In genomic region chr2:236712304-236712703, GRCh38 we compare ENCODE assay signal across 16 cellular contexts.
DNase-seq lines count a peak whose midpoint lies in the region; ATAC-seq, FAIRE-seq and TF ChIP-seq lines count a peak whose summit lies in the region.
"Had no signal": no experiment of that assay in that cellular context is flagged by ENCODE, and none has a peak within 500 bp of the region (broad histone marks: within the 10 kb centered on the region; RNA-seq: fewer than 3 reads in every experiment).

No MANE protein-coding gene starts in this region.

- TF ChIP-seq POLR2A in HepG2 (IDR thresholded peaks at IDR 0.05; ENCODE audit: insufficient read depth in 1 of 2, low read depth in 2 of 2, low read length in 2 of 2) (no peak), right lobe of liver (IDR thresholded peaks at IDR 0.05) (no peak), esophagus muscularis mucosa (IDR thresholded peaks at IDR 0.05; ENCODE audit: low read depth) (no peak), gastrocnemius medialis (IDR thresholded peaks at IDR 0.05) (no peak)

- WGBS in HepG2 (ENCODE audit: low lambda C conversion rate): 0% methylated on average over 1 of the region's 1 CpG
- 75% methylated on average over 1 of the region's 1 CpG for WGBS in right lobe of liver (ENCODE audit: insufficient coverage, low coverage, low lambda C conversion rate, missing lambda C conversion rate)
- 86% methylated on average over 1 of the region's 1 CpG for WGBS in esophagus muscularis mucosa

- H3K9ac ChIP-seq in HepG2 (ENCODE audit: insufficient read depth, low read depth, low read length): no peak overlapping the region
- no peak overlapping the region for H3K9ac ChIP-seq in fibroblast of lung (ENCODE audit: insufficient read depth, low read length)

- H4K20me1 ChIP-seq in HepG2 (ENCODE audit: insufficient read depth, low read length) (no peaks in the 10 kb centered on the region; the same call in 1 of the 2 replicates), fibroblast of lung (ENCODE audit: control insufficient read depth, extremely low read depth, insufficient read depth, low read length) (no peaks in the 10 kb centered on the region)

- no peaks in the 10 kb centered on the region for H3K9me3 ChIP-seq in HepG2 (ENCODE audit: low read length)
- no peaks in the 10 kb centered on the region for H3K9me3 ChIP-seq in right lobe of liver
- no peaks in the 10 kb centered on the region for H3K9me3 ChIP-seq in SJSA1 (replicated peaks)
- H3K9me3 ChIP-seq in fibroblast of lung (ENCODE audit: control insufficient read depth, insufficient read depth, low read depth, low read length): no peaks in the 10 kb centered on the region
- no peaks in the 10 kb centered on the region for H3K9me3 ChIP-seq in esophagus muscularis mucosa
- no peaks in the 10 kb centered on the region for H3K9me3 ChIP-seq in gastrocnemius medialis

- intact Hi-C loops in HepG2 (cut with micrococcal nuclease; ENCODE audit: unreplicated experiment): no loop called here
- intact Hi-C loops in right lobe of liver (cut with DNase I): no loop called here
- intact Hi-C loops in esophagus muscularis mucosa (cut with DNase I): no loop called here
- intact Hi-C loops in gastrocnemius medialis (cut with DNase I; ENCODE audit: low total_unique reads): loop anchor here (5.0 kb wide), 1 partner anchor 140 kb away; no protein-coding TSS in a partner anchor

- CTCF ChIA-PET in HepG2 (lab: Yijun Ruan, JAX; ENCODE audit: low intra/inter-chr PET ratio, low total read pairs): no interaction called here

- no peaks in the 10 kb centered on the region for H3K4me1 ChIP-seq in HepG2 (ENCODE audit: insufficient read depth, low read length)
- H3K4me1 ChIP-seq in right lobe of liver: peaks cover 0 to 8% (median 0%) of the 10 kb centered on the region in 4 donors
- peaks cover 59% of the 10 kb centered on the region for H3K4me1 ChIP-seq in SJSA1 (replicated peaks)
- no peaks in the 10 kb centered on the region for H3K4me1 ChIP-seq in fibroblast of lung (ENCODE audit: control insufficient read depth, extremely low read depth, insufficient read depth, low read length)
- H3K4me1 ChIP-seq in esophagus muscularis mucosa: peaks cover 10 to 32% (median 22%) of the 10 kb centered on the region in 4 donors
- H3K4me1 ChIP-seq in gastrocnemius medialis: peaks cover 7 to 8% of the 10 kb centered on the region in 2 donors

- no TSS peak for BruUV-seq in HepG2 (replicated peaks; lab: Mats Ljungman, UMichigan)

- no peak overlapping the region for H3K27ac ChIP-seq in HepG2 (ENCODE audit: extremely low read length, insufficient read depth, low read length)
- H3K27ac ChIP-seq in right lobe of liver: no peak overlapping the region
- peak overlapping the region; percentile 89 for H3K27ac ChIP-seq in SJSA1
- no peak overlapping the region for H3K27ac ChIP-seq in fibroblast of lung (ENCODE audit: insufficient read depth, low read length)
- no peak overlapping the region for H3K27ac ChIP-seq in esophagus muscularis mucosa (replicated peaks in 1 of 4)
- no peak overlapping the region for H3K27ac ChIP-seq in gastrocnemius medialis

- H3K79me2 ChIP-seq in HepG2 (ENCODE audit: insufficient read depth, low read length) (no peaks in the 10 kb centered on the region), fibroblast of lung (ENCODE audit: control insufficient read depth, insufficient read depth, low read length) (no peaks in the 10 kb centered on the region)

- peaks cover 0 to 18% of the 10 kb centered on the region in 2 experiments; a peak in 2 of 5 replicates for H3K27me3 ChIP-seq in HepG2 (ENCODE audit: control insufficient read depth in 1 of 2, insufficient read depth in 2 of 2, low read length in 2 of 2)
- no peaks in the 10 kb centered on the region for H3K27me3 ChIP-seq in right lobe of liver
- no peaks in the 10 kb centered on the region for H3K27me3 ChIP-seq in SJSA1 (replicated peaks)
- H3K27me3 ChIP-seq in fibroblast of lung (ENCODE audit: control insufficient read depth, insufficient read depth, low read length): no peaks in the 10 kb centered on the region
- no peaks in the 10 kb centered on the region for H3K27me3 ChIP-seq in esophagus muscularis mucosa
- no peaks in the 10 kb centered on the region for H3K27me3 ChIP-seq in gastrocnemius medialis

- TF ChIP-seq EP300 in HepG2 (IDR thresholded peaks at IDR 0.05; ENCODE audit: low read depth in 2 of 2, low read length in 2 of 2) (no peak), HepG2 (CRISPR knock-in tag; IDR thresholded peaks at IDR 0.05; ENCODE audit: borderline replicate concordance) (no peak), esophagus muscularis mucosa (IDR thresholded peaks at IDR 0.05) (no peak)

- ATAC-seq in HepG2 (no peak), right lobe of liver (no peak), GM21390 (IDR thresholded peaks at IDR 0.05; ENCODE audit: unreplicated experiment) (no peak), gastrocnemius medialis (no peak)

- FAIRE-seq in HepG2 (lab: Jason Lieb, UNC): no peak
- FAIRE-seq: urothelium cell line had no signal

- TF ChIP-seq RAD21 in HepG2 (CRISPR knock-in tag; IDR thresholded peaks at IDR 0.05): no peak

- no peaks in the 10 kb centered on the region for H3K36me3 ChIP-seq in HepG2 (replicated peaks in 1 of 2; ENCODE audit: control insufficient read depth in 1 of 2, insufficient read depth in 2 of 2, low read length in 2 of 2)
- no peaks in the 10 kb centered on the region for H3K36me3 ChIP-seq in right lobe of liver
- H3K36me3 ChIP-seq in SJSA1: no peaks in the 10 kb centered on the region
- H3K36me3 ChIP-seq in fibroblast of lung (ENCODE audit: control insufficient read depth, insufficient read depth, low read length): no peaks in the 10 kb centered on the region
- no peaks in the 10 kb centered on the region for H3K36me3 ChIP-seq in esophagus muscularis mucosa
- H3K36me3 ChIP-seq in gastrocnemius medialis: no peaks in the 10 kb centered on the region

- no peak for DNase-seq in HepG2 (ENCODE audit: low spot score)
- no peak for DNase-seq in right lobe of liver
- peak in 1 of 2 experiments; percentile 62 for DNase-seq in SJSA1 (ENCODE audit: low read depth in 1 of 2, low spot score in 2 of 2)
- peak; percentile 26 to 80 for DNase-seq in fibroblast of lung (ENCODE audit: low read depth in 2 of 2)
- DNase-seq in HK-2 (ENCODE audit: unreplicated experiment): no peak
- DNase-seq in esophagus muscularis mucosa (ENCODE audit: extremely low spot score): no peak
- no peak for DNase-seq in gastrocnemius medialis
- DNase-seq: activated CD4-positive, alpha-beta memory T cell treated with anti-CD3 and anti-CD28 coated beads, Interleukin-2, amount 10 ng/mL, durations not matched to agents 7 days and 5 days; activated effector memory CD4-positive, alpha-beta T cell treated with Interleukin-2 at 50 U/mL for 16 hours; caudate nucleus; foreskin fibroblast; HCEC 1CT; immature natural killer cell; RPMI8226 had no signal

- POLR2A ChIA-PET in HepG2 (lab: Yijun Ruan, JAX): no interaction called here

- TF ChIP-seq CTCF in HepG2 (CRISPR knock-in tag; IDR thresholded peaks at IDR 0.05) (no peak), right lobe of liver (IDR thresholded peaks at IDR 0.05) (no peak), fibroblast of lung (conservative IDR thresholded peaks at IDR 0.05 in 1 of 2, IDR thresholded peaks at IDR 0.05 in 1 of 2; ENCODE audit: low read depth in 1 of 2, low read length in 2 of 2) (no peak), esophagus muscularis mucosa (IDR thresholded peaks at IDR 0.05) (no peak), gastrocnemius medialis (IDR thresholded peaks at IDR 0.05 in 4 of 5, conservative IDR thresholded peaks at IDR 0.05 in 1 of 5) (no peak)

- H3K4me2 ChIP-seq in HepG2 (ENCODE audit: low read depth, low read length) (no peak overlapping the region), fibroblast of lung (ENCODE audit: extremely low read depth, insufficient read depth, low read length) (no peak overlapping the region)

- in situ Hi-C loops in HepG2 (cut with HindIII; ENCODE audit: extremely low pct_ligation_motif_present, low pct_unique_long_range_greater_than_20kb) (no loop called here), gastrocnemius medialis (cut with MboI; ENCODE audit: low sequenced_read_pairs in 4 of 4) (no loop called here)

- H3K4me3 ChIP-seq in HepG2 (replicated peaks in 1 of 3; ENCODE audit: insufficient read depth in 1 of 3, low read depth in 2 of 3, low read length in 3 of 3) (no peak overlapping the region), right lobe of liver (no peak overlapping the region), SJSA1 (no peak overlapping the region), fibroblast of lung (replicated peaks in 1 of 4; ENCODE audit: control extremely low read depth in 1 of 4, insufficient read depth in 1 of 4, low read depth in 3 of 4, low read length in 4 of 4) (no peak overlapping the region), esophagus muscularis mucosa (no peak overlapping the region), gastrocnemius medialis (no peak overlapping the region)

- H2AFZ ChIP-seq in HepG2 (ENCODE audit: low read length) (no peak overlapping the region), fibroblast of lung (ENCODE audit: low read length) (no peak overlapping the region)

TF ChIP-seq in HepG2, 621 proteins besides CTCF, POLR2A, EP300 and RAD21 (continues in another document):
- no peak for TF ChIP-seq CENPBD1 (CRISPR knock-in tag; IDR thresholded peaks at IDR 0.05; ENCODE audit: borderline replicate concordance, low read depth)
- no peak for TF ChIP-seq YEATS2 (CRISPR knock-in tag; IDR thresholded peaks at IDR 0.05; ENCODE audit: borderline replicate concordance)
- TF ChIP-seq ATM (IDR thresholded peaks at IDR 0.05; ENCODE audit: borderline replicate concordance): no peak
- no peak for TF ChIP-seq ZNF44 (CRISPR knock-in tag; IDR thresholded peaks at IDR 0.05)
- TF ChIP-seq ZBTB14 (CRISPR knock-in tag; IDR thresholded peaks at IDR 0.05): no peak
- TF ChIP-seq NFE2L2 (IDR thresholded peaks at IDR 0.05; ENCODE audit: low read length): peak; percentile 93
- no peak for TF ChIP-seq ZNF652 (CRISPR knock-in tag; IDR thresholded peaks at IDR 0.05; ENCODE audit: borderline replicate concordance, low read depth)

Comparison
In these comparisons a context has a peak if more than half of its experiments do, and no peak if none do; other contexts are left out.
1. DNase-seq: peak in fibroblast of lung (2 of 2); none in HepG2 (single experiment), right lobe of liver (0 of 3), HK-2 (single experiment), esophagus muscularis mucosa (single experiment) and gastrocnemius medialis (0 of 2).